Comparison of ENCODE assay signal across 8 cellular contexts in genomic region chr9:131732061-131732526, GRCh38. TPM values are rescaled to one million over a fixed set of nuclear protein-coding genes. Genes with fewer than 3 reads are reported as not detected.
DNase-seq lines count a peak whose midpoint lies in the region; ATAC-seq and TF ChIP-seq lines count a peak whose summit lies in the region.

No MANE protein-coding gene starts in this region.

- peaks cover 0 to 6% (median 0%) of the 10 kb centered on the region in 3 donors for H3K36me3 Mint-ChIP-seq in naive thymus-derived CD8-positive, alpha-beta T cell

- no TSS peak for BruUV-seq in A673 (replicated peaks; lab: Mats Ljungman, UMichigan)

- peak overlapping the region; percentile 58 to 89 (median 80) for H3K4me3 Mint-ChIP-seq in naive thymus-derived CD8-positive, alpha-beta T cell

- intact Hi-C loops in A673 (cut with micrococcal nuclease; ENCODE audit: unreplicated experiment): no loop called here

- POLR2A ChIA-PET in naive thymus-derived CD8-positive, alpha-beta T cell (lab: Charles Lee): interaction anchor here (0.6 to 5.6 kb wide), 12 partner anchors 7 to 674 kb away, joined by 3 to 28 read pairs (median 5); partner anchors contain the start of gene RAPGEF1
- POLR2A ChIA-PET in A673 (lab: Charles Lee; ENCODE audit: low non-redundant PET): no interaction called here

- TF ChIP-seq CTCF in cardiac fibroblast (IDR thresholded peaks at IDR 0.05; ENCODE audit: low read depth, low read length): no peak
- TF ChIP-seq CTCF in A673 (conservative IDR thresholded peaks at IDR 0.05; ENCODE audit: low read depth, low read length): no peak

- no peaks in the 10 kb centered on the region for H3K27me3 ChIP-seq in A673 (replicated peaks; ENCODE audit: insufficient read depth, low read depth, low read length, poor library complexity)

- H3K27me3 Mint-ChIP-seq in naive thymus-derived CD8-positive, alpha-beta T cell: no peaks in the 10 kb centered on the region

- no peaks in the 10 kb centered on the region for H3K9me3 ChIP-seq in A673 (ENCODE audit: low read depth, low read length, poor library complexity, severe bottlenecking)

- no peaks in the 10 kb centered on the region for H3K36me3 ChIP-seq in A673 (ENCODE audit: insufficient read depth, low read length, poor library complexity, severe bottlenecking)

- no peaks in the 10 kb centered on the region for H3K9me3 Mint-ChIP-seq in naive thymus-derived CD8-positive, alpha-beta T cell

- no peak overlapping the region for H3K27ac ChIP-seq in A673 (ENCODE audit: low read depth, low read length, poor library complexity, severe bottlenecking)

- H3K27ac Mint-ChIP-seq in naive thymus-derived CD8-positive, alpha-beta T cell: peak overlapping the region; percentile 79 to 95 (median 90)

- ATAC-seq in naive thymus-derived CD8-positive, alpha-beta T cell: no peak
- no peak for ATAC-seq in GM21529 (IDR thresholded peaks at IDR 0.05; ENCODE audit: unreplicated experiment)

- DNase-seq in DMS153 treated with DMSO at 0.1 percent for 48 hours (lab: John Stamatoyannopoulos, UW; ENCODE audit: unreplicated experiment) (peak; percentile 51), NCI-H1092 treated with DMSO at 0.1 percent for 48 hours (lab: John Stamatoyannopoulos, UW) (peak; percentile 83), cardiac fibroblast (ENCODE audit: low read depth in 2 of 2) (peak; percentile 27 to 48), A673 (ENCODE audit: low spot score) (no peak), putamen (ENCODE audit: low spot score) (no peak), iPS-NIHi11 (ENCODE audit: low spot score) (no peak)
- DNase-seq in naive thymus-derived CD8-positive, alpha-beta T cell: no peak

- peaks cover 60 to 97% (median 94%) of the 10 kb centered on the region in 4 donors for H3K4me1 Mint-ChIP-seq in naive thymus-derived CD8-positive, alpha-beta T cell

- no peak overlapping the region for H3K4me3 ChIP-seq in cardiac fibroblast (replicated peaks in 1 of 2; ENCODE audit: low read depth in 2 of 2, low read length in 2 of 2)
- no peak overlapping the region for H3K4me3 ChIP-seq in A673 (ENCODE audit: low read depth, low read length, poor library complexity, severe bottlenecking)

- CTCF ChIA-PET in A673 (lab: Charles Lee): interaction anchor here (0.5 kb wide), 1 partner anchor 11 kb away, joined by 4 read pairs; no protein-coding TSS in a partner anchor

- H3K4me1 ChIP-seq in A673 (ENCODE audit: insufficient read depth, low read length, poor library complexity, severe bottlenecking): peaks cover 50% of the 10 kb centered on the region

RNA-seq across cellular contexts. Expression of gene RAPGEF1, which starts 7.8 kb away (rescaled TPM):
- total RNA-seq in naive thymus-derived CD8-positive, alpha-beta T cell: 10 to 100 TPM; 91.7 to 94.7 TPM
- 1 to 10 TPM; 1.6 to 9.0 (median 4.4) TPM for polyA plus RNA-seq in naive thymus-derived CD8-positive, alpha-beta T cell
- total RNA-seq in A673 (2021): 56.4 and 61.5 TPM in 2 replicates

Comparison
In these comparisons a context has a peak if more than half of its experiments do, and no peak if none do; other contexts are left out.
1. DNase-seq: peak in DMS153 treated with DMSO at 0.1 percent for 48 hours (single experiment), NCI-H1092 treated with DMSO at 0.1 percent for 48 hours (single experiment) and cardiac fibroblast (2 of 2); none in naive thymus-derived CD8-positive, alpha-beta T cell (0 of 10), A673 (single experiment), putamen (single experiment) and iPS-NIHi11 (single experiment).